Comparison of ENCODE assay signal across 25 cellular contexts in the genomic region with DNA sequence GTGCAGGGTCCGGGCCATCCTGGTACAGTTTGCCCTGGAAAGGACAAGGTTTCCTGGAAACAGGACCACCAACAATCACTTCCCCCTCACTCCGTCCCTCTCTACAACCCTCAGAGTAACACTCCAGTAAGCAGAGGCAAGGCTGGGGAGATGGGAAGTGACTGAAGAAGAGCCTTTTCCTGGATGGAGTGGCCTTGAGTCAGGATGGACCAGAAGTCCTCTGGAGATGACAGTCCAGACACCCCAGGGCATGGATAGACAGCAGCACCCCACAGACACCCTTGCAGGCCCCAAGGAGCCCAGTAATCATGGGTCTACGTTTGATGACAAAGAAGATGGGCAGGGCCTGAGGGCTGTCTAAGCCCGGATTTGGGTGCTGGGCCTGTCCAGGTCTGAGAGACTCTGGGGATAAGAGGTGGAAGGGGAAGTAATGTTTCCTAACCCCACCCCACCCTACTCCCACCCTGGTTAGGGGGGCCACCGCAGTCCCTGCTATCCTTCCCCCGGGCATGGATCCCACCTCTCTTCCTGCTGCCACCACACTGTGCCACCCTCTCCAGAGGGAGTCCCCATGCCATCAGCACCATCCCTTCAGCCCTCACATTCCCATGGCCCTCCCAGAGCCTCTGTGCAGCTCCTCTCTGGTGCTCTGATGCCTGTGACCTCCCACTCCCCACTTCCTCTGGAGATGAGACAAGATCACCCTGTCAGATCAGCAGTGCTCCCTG. TPM values are rescaled to one million over a fixed set of nuclear protein-coding genes. Genes with fewer than 3 reads are reported as not detected.
DNase-seq lines count a peak whose midpoint lies in the region; ATAC-seq and TF ChIP-seq lines count a peak whose summit lies in the region.
"Had no signal": no experiment of that assay in that cellular context is flagged by ENCODE, and none has a peak within 500 bp of the region (broad histone marks: within the 10 kb centered on the region; RNA-seq: fewer than 3 reads in every experiment).

No MANE protein-coding gene starts in this region.

- in situ Hi-C loops in IMR-90 (cut with MboI; ENCODE audit: low sequenced_read_pairs) = no loop called here

- no peaks in the 10 kb centered on the region for H3K9me1 ChIP-seq in IMR-90 (ENCODE audit: insufficient read depth, low read length)

- H2BK20ac ChIP-seq in IMR-90 (ENCODE audit: low read depth, low read length) = no peak overlapping the region

- H2AFZ ChIP-seq in IMR-90 (replicated peaks; ENCODE audit: low read length, poor library complexity) (no peak overlapping the region), PC-3 (ENCODE audit: low read length) (no peak overlapping the region), PC-9 (no peak overlapping the region), MM.1S (ENCODE audit: low read length) (no peak overlapping the region)

- CTCF ChIA-PET in IMR-90 (lab: Yijun Ruan, JAX) (interaction anchor here (0.6 kb wide), 1 partner anchor 51 kb away, joined by 5 read pairs; no protein-coding TSS in a partner anchor), PC-3 (lab: Charles Lee) (no interaction called here), PC-9 (lab: Charles Lee) (no interaction called here)

- no peaks in the 10 kb centered on the region for H3K36me3 ChIP-seq in BLaER1 treated with 17β-estradiol and CSF1 and Interleukin-3, amounts not matched to agents 10 nM and 100 nM
- no peaks in the 10 kb centered on the region for H3K36me3 ChIP-seq in IMR-90 (ENCODE audit: control insufficient read depth, insufficient read depth, low read length)
- H3K36me3 ChIP-seq in PC-3 (ENCODE audit: low read depth, low read length) = no peaks in the 10 kb centered on the region
- H3K36me3 ChIP-seq in PC-9 (ENCODE audit: low read depth) = no peaks in the 10 kb centered on the region
- H3K36me3 ChIP-seq in MM.1S (replicated peaks; ENCODE audit: insufficient read depth, low read length) = no peaks in the 10 kb centered on the region

- H3K4me3 Mint-ChIP-seq in type B pancreatic cell = no peak overlapping the region
- H3K4me3 Mint-ChIP-seq: CD8-positive, alpha-beta T cell had no signal

- H3K4me1 Mint-ChIP-seq in type B pancreatic cell (ENCODE audit: unreplicated experiment) = no peaks in the 10 kb centered on the region

- H3K4me3 ChIP-seq in BLaER1 treated with 17β-estradiol and CSF1 and Interleukin-3, amounts not matched to agents 10 nM and 100 nM = no peak overlapping the region
- H3K4me3 ChIP-seq in IMR-90 (ENCODE audit: insufficient read depth, low read depth, low read length) (no peak overlapping the region), PC-3 (ENCODE audit: low read length) (no peak overlapping the region), PC-9 (no peak overlapping the region), MM.1S (ENCODE audit: low read length) (no peak overlapping the region)
- H3K4me3 ChIP-seq: SK-N-MC had no signal

- no peak overlapping the region; a peak in 1 of 22 replicates for H3K9ac ChIP-seq in BLaER1 treated with 17β-estradiol and CSF1 and Interleukin-3, amounts not matched to agents 10 nM and 100 nM
- no peak overlapping the region for H3K9ac ChIP-seq in IMR-90 (ENCODE audit: low read depth, low read length)
- H3K9ac ChIP-seq in PC-3 (ENCODE audit: low read length) = no peak overlapping the region
- no peak overlapping the region for H3K9ac ChIP-seq in MM.1S (ENCODE audit: low read length)

- H3K79me2 ChIP-seq in PC-3 (ENCODE audit: low read length) (no peaks in the 10 kb centered on the region), PC-9 (ENCODE audit: low read depth) (no peaks in the 10 kb centered on the region), MM.1S (ENCODE audit: low read length) (no peaks in the 10 kb centered on the region)

- dilution Hi-C loops in IMR-90 (cut with HindIII; ENCODE audit: low sequenced_read_pairs, unreplicated experiment) = no loop called here

- H4K5ac ChIP-seq in IMR-90 (ENCODE audit: low read depth, low read length) = no peak overlapping the region

- no peaks in the 10 kb centered on the region for H3K9me3 Mint-ChIP-seq in type B pancreatic cell
- H3K9me3 Mint-ChIP-seq: CD8-positive, alpha-beta T cell had no signal

- POLR2A ChIA-PET in IMR-90 (lab: Charles Lee; ENCODE audit: unreplicated experiment) (no interaction called here), PC-3 (lab: Charles Lee; ENCODE audit: unreplicated experiment) (no interaction called here), PC-9 (lab: Charles Lee; ENCODE audit: unreplicated experiment) (no interaction called here)

- TF ChIP-seq CTCF in IMR-90 (conservative IDR thresholded peaks at IDR 0.05; ENCODE audit: low read depth, low read length) = no peak
- TF ChIP-seq CTCF in type B pancreatic cell (conservative IDR thresholded peaks at IDR 0.05) = no peak
- no peak for TF ChIP-seq CTCF in PC-3 (conservative IDR thresholded peaks at IDR 0.05; ENCODE audit: low read depth, low read length)
- TF ChIP-seq CTCF in PC-9 (conservative IDR thresholded peaks at IDR 0.05) = no peak
- TF ChIP-seq CTCF in MM.1S (IDR thresholded peaks at IDR 0.05; ENCODE audit: low read length) = no peak

- no peak overlapping the region for H2AK5ac ChIP-seq in IMR-90 (ENCODE audit: low read depth, low read length)

- no peak overlapping the region for H3K4ac ChIP-seq in IMR-90 (ENCODE audit: low read depth, low read length)

- H4K91ac ChIP-seq in IMR-90 (ENCODE audit: insufficient read depth, low read depth, low read length) = no peak overlapping the region

- intact Hi-C loops in IMR-90 (cut with micrococcal nuclease) (no loop called here), PC-3 (cut with micrococcal nuclease) (no loop called here), PC-9 (cut with micrococcal nuclease; ENCODE audit: unreplicated experiment) (no loop called here)

- H2BK5ac ChIP-seq in IMR-90 (ENCODE audit: low read depth, low read length, poor library complexity, severe bottlenecking) = no peak overlapping the region

- no peak for TF ChIP-seq RAD21 in IMR-90 (IDR thresholded peaks at IDR 0.05; ENCODE audit: low read length)

- H2AK9ac ChIP-seq in IMR-90 (replicated peaks; ENCODE audit: low read depth, low read length, poor library complexity) = peak overlapping the region; percentile 55

- peak overlapping the region; percentile 63 to 95 (median 72) for H3K4me2 ChIP-seq in BLaER1 treated with 17β-estradiol and CSF1 and Interleukin-3, amounts not matched to agents 10 nM and 100 nM
- no peak overlapping the region for H3K4me2 ChIP-seq in IMR-90 (ENCODE audit: low read depth, low read length)
- H3K4me2 ChIP-seq in PC-3 (ENCODE audit: low read length) = no peak overlapping the region
- H3K4me2 ChIP-seq in PC-9 = no peak overlapping the region
- no peak overlapping the region for H3K4me2 ChIP-seq in MM.1S (ENCODE audit: low read depth, low read length)

- H3K79me1 ChIP-seq in IMR-90 (ENCODE audit: low read depth in 1 of 2, low read length in 2 of 2) = no peaks in the 10 kb centered on the region

- no peak overlapping the region for H3K23ac ChIP-seq in IMR-90 (ENCODE audit: low read depth, low read length)

- H3K4me1 ChIP-seq in BLaER1 treated with 17β-estradiol and CSF1 and Interleukin-3, amounts not matched to agents 10 nM and 100 nM = peaks cover 40 to 81% (median 59%) of the 10 kb centered on the region in 10 experiments
- H3K4me1 ChIP-seq in IMR-90 (ENCODE audit: control insufficient read depth, insufficient read depth, low read length) (no peaks in the 10 kb centered on the region), PC-3 (ENCODE audit: insufficient read depth, low read length) (peaks cover 14% of the 10 kb centered on the region), PC-9 (replicated peaks; ENCODE audit: insufficient read depth) (peaks cover 24% of the 10 kb centered on the region), MM.1S (ENCODE audit: low read length) (no peaks in the 10 kb centered on the region)
- H3K4me1 ChIP-seq: Caco-2 had no signal

- no peak overlapping the region for H3K27ac Mint-ChIP-seq in type B pancreatic cell
- H3K27ac Mint-ChIP-seq: CD8-positive, alpha-beta T cell had no signal

- H3K14ac ChIP-seq in IMR-90 (replicated peaks; ENCODE audit: low read depth, low read length) = no peak overlapping the region

- 70% methylated on average over 2 of the region's 6 CpGs; no CpG with 5 or more reads in 1 of the 2 experiments for WGBS in IMR-90 (ENCODE audit: extremely low coverage in 2 of 2, insufficient read length in 1 of 2), 2 experiments

- DNase-seq in IMR-90 (no peak), iPS-NIHi7 (ENCODE audit: extremely low spot score) (peak; percentile 4), type B pancreatic cell (ENCODE audit: extremely low spot score, unreplicated experiment) (peak; percentile 45), PC-3 (no peak), PC-9 (no peak), MM.1S (no peak)
- DNase-seq: C1 segment of cervical spinal cord, Caco-2, DND-41, GOT3, Karpas-422, NCI-H1092 treated with DMSO at 0.1 percent for 48 hours, NCI-H1436 treated with DMSO at 0.1 percent for 48 hours, NCI-H1930, NCI-H526 treated with DMSO at 0.1 percent for 48 hours, SIG-M5, SW 1271 had no signal

- H2BK15ac ChIP-seq in IMR-90 (ENCODE audit: low read depth, low read length) = no peak overlapping the region

- no peak overlapping the region for H3K56ac ChIP-seq in IMR-90 (ENCODE audit: extremely low read depth, insufficient read depth, low read length)

- H2BK120ac ChIP-seq in IMR-90 (ENCODE audit: low read depth, low read length) = no peak overlapping the region

- TF ChIP-seq POLR2A in IMR-90 (IDR thresholded peaks at IDR 0.05; ENCODE audit: low read depth, low read length) = no peak

- no peaks in the 10 kb centered on the region for H3K36me3 Mint-ChIP-seq in type B pancreatic cell
- H3K36me3 Mint-ChIP-seq: CD8-positive, alpha-beta T cell had no signal

- no peaks in the 10 kb centered on the region for H4K20me1 ChIP-seq in BLaER1 treated with 17β-estradiol and CSF1 and Interleukin-3, amounts not matched to agents 10 nM and 100 nM
- H4K20me1 ChIP-seq in IMR-90 (ENCODE audit: insufficient read depth, low read length) (no peaks in the 10 kb centered on the region), PC-3 (ENCODE audit: low read length) (no peaks in the 10 kb centered on the region), PC-9 (ENCODE audit: insufficient read depth) (no peaks in the 10 kb centered on the region), MM.1S (ENCODE audit: insufficient read depth, low read length) (no peaks in the 10 kb centered on the region)

- H3K18ac ChIP-seq in IMR-90 (ENCODE audit: low read depth, low read length) = no peak overlapping the region

- H3K27me3 ChIP-seq in BLaER1 treated with 17β-estradiol and CSF1 and Interleukin-3, amounts not matched to agents 10 nM and 100 nM = no peaks in the 10 kb centered on the region
- H3K27me3 ChIP-seq in IMR-90 (ENCODE audit: control insufficient read depth, insufficient read depth, low read length) (peaks cover 7% of the 10 kb centered on the region; the same call in 1 of the 2 replicates), PC-3 (ENCODE audit: low read length) (peaks cover 70% of the 10 kb centered on the region), PC-9 (ENCODE audit: insufficient read depth, low read depth) (no peaks in the 10 kb centered on the region), MM.1S (replicated peaks; ENCODE audit: insufficient read depth, low read length) (peaks cover 12% of the 10 kb centered on the region)

- peak overlapping the region in 6 of 11 experiments; percentile 11 to 50 (median 36); a peak in 7 of 22 replicates for H3K27ac ChIP-seq in BLaER1 treated with 17β-estradiol and CSF1 and Interleukin-3, amounts not matched to agents 10 nM and 100 nM
- no peak overlapping the region for H3K27ac ChIP-seq in IMR-90 (ENCODE audit: insufficient read depth, low read length)
- H3K27ac ChIP-seq in PC-3 (ENCODE audit: low read length) = no peak overlapping the region
- no peak overlapping the region for H3K27ac ChIP-seq in PC-9
- no peak overlapping the region for H3K27ac ChIP-seq in MM.1S (ENCODE audit: low read length)
- H3K27ac ChIP-seq: SK-N-MC had no signal

- H4K8ac ChIP-seq in IMR-90 (ENCODE audit: low read depth in 2 of 2, low read length in 2 of 2) = no peak overlapping the region

- H3F3A ChIP-seq in PC-3 (ENCODE audit: low read length, unreplicated experiment) = no peaks in the 10 kb centered on the region
- H3F3A ChIP-seq in PC-9 (ENCODE audit: insufficient read depth, low read depth) = peaks cover 3% of the 10 kb centered on the region; the same call in 1 of the 2 replicates
- no peaks in the 10 kb centered on the region for H3F3A ChIP-seq in MM.1S (ENCODE audit: insufficient read depth, low read length)

- H3K9me2 ChIP-seq in PC-3 (replicated peaks; ENCODE audit: low read length) (no peaks in the 10 kb centered on the region), PC-9 (ENCODE audit: insufficient read depth) (no peaks in the 10 kb centered on the region), MM.1S (replicated peaks; ENCODE audit: insufficient read depth, low read length) (no peaks in the 10 kb centered on the region)

- peaks cover 10% of the 10 kb centered on the region for H3K27me3 Mint-ChIP-seq in type B pancreatic cell

- ATAC-seq in IMR-90 (ENCODE audit: low read depth) (no peak), PC-3 (no peak)
- ATAC-seq: CD8-positive, alpha-beta T cell; HCT116 had no signal

- H3K9me3 ChIP-seq in BLaER1 treated with 17β-estradiol and CSF1 and Interleukin-3, amounts not matched to agents 10 nM and 100 nM (replicated peaks in 1 of 11) = no peaks in the 10 kb centered on the region
- H3K9me3 ChIP-seq in IMR-90 (ENCODE audit: control insufficient read depth, insufficient read depth, low read length) (no peaks in the 10 kb centered on the region), PC-3 (ENCODE audit: low read length) (no peaks in the 10 kb centered on the region), PC-9 (ENCODE audit: insufficient read depth, low read depth) (no peaks in the 10 kb centered on the region), MM.1S (replicated peaks; ENCODE audit: insufficient read depth, low read length) (no peaks in the 10 kb centered on the region)
- H3K9me3 ChIP-seq: Caco-2 had no signal

- no TSS peak for BruUV-seq in IMR-90 (replicated peaks; lab: Mats Ljungman, UMichigan)
- no TSS peak for BruUV-seq in PC-3 (replicated peaks; lab: Mats Ljungman, UMichigan)
- no TSS peak for BruUV-seq in PC-9 (replicated peaks; lab: Mats Ljungman, UMichigan)

RNA-seq across cellular contexts. Expression of a gene that starts 7.2 kb away (rescaled TPM):
- not detected in 2 replicates for total RNA-seq in IMR-90 (2012; rRNA removed)
- not detected in 2 replicates for polyA plus RNA-seq in IMR-90 (2012; rRNA removed)
- not detected in 2 replicates for polyA plus RNA-seq in IMR-90 (2012; cell fraction: cytosol; rRNA removed)
- not detected in 2 replicates for polyA plus RNA-seq in IMR-90 (2012; cell fraction: nucleus; rRNA removed; ENCODE audit: low replicate concordance)
- total RNA-seq in type B pancreatic cell (ENCODE audit: low replicate concordance) = 667 and 678 TPM in 2 replicates
- 0.29 TPM in 1 of 2 replicates, not detected in the other for total RNA-seq in PC-3 (2014; rRNA removed)
- not detected in 2 replicates for total RNA-seq in PC-9 (2021)
- total RNA-seq: Caco-2, HT-29, NCI-H460, OCI-LY7 had no signal
- polyA plus RNA-seq: AG04450 had no signal

RNA-seq across cellular contexts. Expression of a gene that starts 18.2 kb away (rescaled TPM):
- not detected in 2 replicates for total RNA-seq in IMR-90 (2012; rRNA removed)
- polyA plus RNA-seq in IMR-90 (2012; rRNA removed) = not detected in 2 replicates
- polyA plus RNA-seq in IMR-90 (2012; cell fraction: cytosol; rRNA removed) = not detected in 2 replicates
- not detected in 2 replicates for polyA plus RNA-seq in IMR-90 (2012; cell fraction: nucleus; rRNA removed; ENCODE audit: low replicate concordance)
- not detected in 2 replicates for total RNA-seq in type B pancreatic cell (ENCODE audit: low replicate concordance)
- not detected in 2 replicates for total RNA-seq in PC-3 (2014; rRNA removed)
- total RNA-seq in PC-9 (2021) = not detected in 2 replicates
- total RNA-seq: Caco-2; CD8-positive, alpha-beta T cell; HT-29; NCI-H460; OCI-LY7 had no signal
- polyA plus RNA-seq: AG04450 had no signal

RNA-seq across cellular contexts. Expression of a gene that starts 22.7 kb away (rescaled TPM):
- total RNA-seq in IMR-90 (2012; rRNA removed) (not detected in 2 replicates), type B pancreatic cell (ENCODE audit: low replicate concordance) (0.62 TPM in 1 of 2 replicates, not detected in the other), PC-3 (2014; rRNA removed) (not detected in 2 replicates), PC-9 (2021) (not detected in 2 replicates)
- polyA plus RNA-seq in IMR-90 (2012; rRNA removed) = not detected in 2 replicates
- polyA plus RNA-seq in IMR-90 (2012; cell fraction: cytosol; rRNA removed) = not detected in 2 replicates
- not detected in 2 replicates for polyA plus RNA-seq in IMR-90 (2012; cell fraction: nucleus; rRNA removed; ENCODE audit: low replicate concordance)
- total RNA-seq: Caco-2; CD8-positive, alpha-beta T cell; HT-29; NCI-H460; OCI-LY7 had no signal
- polyA plus RNA-seq: AG04450 had no signal

RNA-seq across cellular contexts. Expression of a gene that starts 40.4 kb away (rescaled TPM):
- total RNA-seq in IMR-90 (2012; rRNA removed) = not detected in 2 replicates
- polyA plus RNA-seq in IMR-90 (2012; rRNA removed) = not detected in 2 replicates
- not detected in 2 replicates for polyA plus RNA-seq in IMR-90 (2012; cell fraction: cytosol; rRNA removed)
- not detected in 2 replicates for polyA plus RNA-seq in IMR-90 (2012; cell fraction: nucleus; rRNA removed; ENCODE audit: low replicate concordance)
- total RNA-seq in type B pancreatic cell (ENCODE audit: low replicate concordance) = 1,065 and 1,707 TPM in 2 replicates
- 482 and 559 TPM in 2 replicates for total RNA-seq in PC-3 (2014; rRNA removed)
- total RNA-seq in PC-9 (2021) = 2.1 and 4.3 TPM in 2 replicates
- total RNA-seq: Caco-2, OCI-LY7 had no signal
- polyA plus RNA-seq: AG04450 had no signal

RNA-seq across cellular contexts. Expression of a gene that starts 49.4 kb away (rescaled TPM):
- total RNA-seq in IMR-90 (2012; rRNA removed) = not detected in 2 replicates
- not detected in 2 replicates for polyA plus RNA-seq in IMR-90 (2012; rRNA removed)
- polyA plus RNA-seq in IMR-90 (2012; cell fraction: cytosol; rRNA removed) = not detected in 2 replicates
- polyA plus RNA-seq in IMR-90 (2012; cell fraction: nucleus; rRNA removed; ENCODE audit: low replicate concordance) = not detected in 2 replicates
- total RNA-seq in type B pancreatic cell (ENCODE audit: low replicate concordance) = 4.4 and 5.9 TPM in 2 replicates
- total RNA-seq in PC-3 (2014; rRNA removed) = not detected in 2 replicates
- not detected in 2 replicates for total RNA-seq in PC-9 (2021)
- total RNA-seq: Caco-2; CD8-positive, alpha-beta T cell; HT-29; NCI-H460; OCI-LY7 had no signal
- polyA plus RNA-seq: AG04450 had no signal

Comparison
In these comparisons a context has a peak if more than half of its experiments do, and no peak if none do; other contexts are left out.
1. H3K27ac ChIP-seq: peak in BLaER1 treated with 17β-estradiol and CSF1 and Interleukin-3, amounts not matched to agents 10 nM and 100 nM (6 of 11); none in IMR-90 (single experiment), PC-3 (single experiment), PC-9 (single experiment) and MM.1S (single experiment).
2. H3K4me2 ChIP-seq: peak in BLaER1 treated with 17β-estradiol and CSF1 and Interleukin-3, amounts not matched to agents 10 nM and 100 nM (11 of 11); none in IMR-90 (single experiment), PC-3 (single experiment), PC-9 (single experiment) and MM.1S (single experiment).
3. DNase-seq: peak in iPS-NIHi7 (single experiment) and type B pancreatic cell (single experiment); none in IMR-90 (single experiment), PC-3 (single experiment), PC-9 (0 of 2) and MM.1S (single experiment).
4. RNA of a gene that starts 7.2 kb away (total RNA-seq): 667 to 678 TPM in type B pancreatic cell; 0.29 TPM in PC-3, not detected in IMR-90 and not detected in PC-9; every median in the first group is over 100 times any median in the second.